Comparison of ENCODE assay signal across 9 cellular contexts in genomic region chr14:50344116-50344775, GRCh38. TPM values are rescaled to one million over a fixed set of nuclear protein-coding genes. Genes with fewer than 3 reads are reported as not detected.
A peak's percentile ranks its signal among the peaks of the same experiment; 100 is the strongest.
DNase-seq lines count a peak whose midpoint lies in the region; ATAC-seq and TF ChIP-seq lines count a peak whose summit lies in the region.
"Had no signal": no experiment of that assay in that cellular context is flagged by ENCODE, and none has a peak within 500 bp of the region (broad histone marks: within the 10 kb centered on the region; RNA-seq: fewer than 3 reads in every experiment).

No MANE protein-coding gene starts in this region.

- H3K4me1 ChIP-seq in effector memory CD4-positive, alpha-beta T cell (ENCODE audit: control insufficient read depth, insufficient read depth, low read length, poor library complexity, severe bottlenecking) = no peaks in the 10 kb centered on the region
- no peaks in the 10 kb centered on the region; the same call in 1 of the 2 replicates for H3K4me1 ChIP-seq in BE2C

- H3K27ac ChIP-seq in effector memory CD4-positive, alpha-beta T cell (ENCODE audit: insufficient read depth, low read length, poor library complexity, severe bottlenecking) = no peak overlapping the region

- peak; percentile 99 for ATAC-seq in stimulated activated naive B cell treated with anti-CD40 and anti-IgM and Interleukin-4, amounts not matched to agents 10 μg/mL and 1 μg/mL and 100 μg/mL, for 72 hours (replicated peaks)
- ATAC-seq: Panc1 had no signal

- DNase-seq in activated effector memory CD4-positive, alpha-beta T cell treated with anti-CD3 and anti-CD28 coated beads, Interleukin-2, amount 50 U/mL, for 16 hours = peak; percentile 86
- no peak for DNase-seq in activated effector memory CD4-positive, alpha-beta T cell treated with Interleukin-2 at 50 U/mL for 16 hours
- peak; percentile 86 for DNase-seq in M059J (ENCODE audit: low read depth)
- peak in 2 of 3 donors; percentile 7 to 25 for DNase-seq in effector memory CD4-positive, alpha-beta T cell
- peak; percentile 73 for DNase-seq in stimulated activated naive B cell treated with anti-CD40 and anti-IgM and Interleukin-4, amounts not matched to agents 10 μg/mL and 1 μg/mL and 100 μg/mL, for 72 hours
- no peak for DNase-seq in foreskin melanocyte
- DNase-seq in BE2C = no peak
- no peak for DNase-seq in AG08396 (ENCODE audit: low spot score)

- no peaks in the 10 kb centered on the region for H3K9me3 ChIP-seq in effector memory CD4-positive, alpha-beta T cell (ENCODE audit: control insufficient read depth, low read length)
- H3K9me3 ChIP-seq in BE2C = no peaks in the 10 kb centered on the region

- H3K36me3 ChIP-seq in effector memory CD4-positive, alpha-beta T cell (ENCODE audit: control insufficient read depth, insufficient read depth, low read length) = peaks cover 10% of the 10 kb centered on the region
- H3K36me3 ChIP-seq in BE2C = no peaks in the 10 kb centered on the region

- peak overlapping the region; percentile 31 for H3K27ac Mint-ChIP-seq in stimulated activated naive B cell treated with anti-CD40 and anti-IgM and Interleukin-4, amounts not matched to agents 10 μg/mL and 1 μg/mL and 100 μg/mL, for 72 hours

- peaks cover under 1 to 13% of the 10 kb centered on the region in 2 donors for H3K36me3 Mint-ChIP-seq in stimulated activated naive B cell treated with anti-CD40 and anti-IgM and Interleukin-4, amounts not matched to agents 10 μg/mL and 1 μg/mL and 100 μg/mL, for 72 hours

- H3K27me3 ChIP-seq in effector memory CD4-positive, alpha-beta T cell (replicated peaks; ENCODE audit: control insufficient read depth, insufficient read depth, low read length, poor library complexity, severe bottlenecking) = no peaks in the 10 kb centered on the region
- no peaks in the 10 kb centered on the region for H3K27me3 ChIP-seq in BE2C

- peak overlapping the region in 1 of 2 donors; percentile 26 for H3K4me3 Mint-ChIP-seq in stimulated activated naive B cell treated with anti-CD40 and anti-IgM and Interleukin-4, amounts not matched to agents 10 μg/mL and 1 μg/mL and 100 μg/mL, for 72 hours

- TF ChIP-seq CTCF in BE2C (IDR thresholded peaks at IDR 0.05; ENCODE audit: low read depth, low read length) = no peak

- H3K27me3 Mint-ChIP-seq in stimulated activated naive B cell treated with anti-CD40 and anti-IgM and Interleukin-4, amounts not matched to agents 10 μg/mL and 1 μg/mL and 100 μg/mL, for 72 hours = no peaks in the 10 kb centered on the region

- H3K4me1 Mint-ChIP-seq in stimulated activated naive B cell treated with anti-CD40 and anti-IgM and Interleukin-4, amounts not matched to agents 10 μg/mL and 1 μg/mL and 100 μg/mL, for 72 hours = peaks cover 22 to 28% of the 10 kb centered on the region in 2 donors

- H3K9me3 Mint-ChIP-seq in stimulated activated naive B cell treated with anti-CD40 and anti-IgM and Interleukin-4, amounts not matched to agents 10 μg/mL and 1 μg/mL and 100 μg/mL, for 72 hours = no peaks in the 10 kb centered on the region

- no peak overlapping the region for H3K4me3 ChIP-seq in effector memory CD4-positive, alpha-beta T cell (ENCODE audit: insufficient read depth, low read depth, low read length, poor library complexity, severe bottlenecking)
- no peak overlapping the region for H3K4me3 ChIP-seq in BE2C (ENCODE audit: low read depth, low read length)

RNA-seq across cellular contexts. Expression of gene DMAC2L, which starts 32.1 kb away (rescaled TPM):
- total RNA-seq in M059J (2014; rRNA removed; shearing (Covaris generic)) = 5.5 and 16.8 TPM in 2 replicates
- polyA plus RNA-seq in BE2C (2012; ENCODE audit: insufficient read depth, insufficient read length, low read depth) = 12.4 TPM

RNA-seq across cellular contexts. Expression of gene L2HGDH, which starts 32.2 kb away (rescaled TPM):
- total RNA-seq in M059J (2014; rRNA removed; shearing (Covaris generic)) = 4.3 and 9.9 TPM in 2 replicates
- 8.9 TPM for polyA plus RNA-seq in BE2C (2012; ENCODE audit: insufficient read depth, insufficient read length, low read depth)

RNA-seq across cellular contexts. Expression of gene CDKL1, which starts 52.4 kb away (rescaled TPM):
- 1.7 and 3.7 TPM in 2 replicates for total RNA-seq in M059J (2014; rRNA removed; shearing (Covaris generic))
- polyA plus RNA-seq in BE2C (2012; ENCODE audit: insufficient read depth, insufficient read length, low read depth) = 3.2 TPM

Comparison
In these comparisons a context has a peak if more than half of its experiments do, and no peak if none do; other contexts are left out.
1. DNase-seq: peak in activated effector memory CD4-positive, alpha-beta T cell treated with anti-CD3 and anti-CD28 coated beads, Interleukin-2, amount 50 U/mL, for 16 hours (single experiment), M059J (single experiment), effector memory CD4-positive, alpha-beta T cell (2 of 3) and stimulated activated naive B cell treated with anti-CD40 and anti-IgM and Interleukin-4, amounts not matched to agents 10 μg/mL and 1 μg/mL and 100 μg/mL, for 72 hours (single experiment); none in activated effector memory CD4-positive, alpha-beta T cell treated with Interleukin-2 at 50 U/mL for 16 hours (single experiment), foreskin melanocyte (single experiment), BE2C (single experiment) and AG08396 (single experiment).